8 cellular contexts compared by ENCODE assay signal in the genomic region with DNA sequence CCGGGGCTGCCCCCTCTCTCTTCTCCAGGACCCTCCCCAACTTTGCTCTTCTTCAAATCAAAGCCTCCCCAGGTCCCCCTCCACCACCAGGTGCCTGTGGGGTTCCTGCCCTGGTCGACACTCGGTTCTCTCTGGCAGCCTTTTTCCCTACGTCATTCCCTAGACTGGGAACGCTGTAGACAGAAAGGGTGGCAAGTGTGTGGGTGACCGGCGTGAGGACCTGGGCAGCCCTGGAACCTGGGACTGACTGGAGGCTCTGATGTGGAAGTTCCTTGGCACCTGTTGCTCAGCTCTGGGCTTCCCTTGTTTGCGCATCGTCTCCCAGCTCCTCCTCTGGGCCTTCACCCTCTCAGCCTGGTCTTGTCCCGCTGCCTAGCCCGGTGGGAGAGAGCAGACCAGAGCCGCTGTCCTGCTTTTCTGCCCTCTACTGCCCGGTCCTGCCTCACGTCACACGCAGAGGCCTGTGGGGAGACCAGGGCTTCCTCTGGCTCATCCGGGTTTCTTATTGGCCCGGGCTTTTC. TPM values are rescaled to one million over a fixed set of nuclear protein-coding genes. Genes with fewer than 3 reads are reported as not detected.
DNase-seq lines count a peak whose midpoint lies in the region; ATAC-seq and TF ChIP-seq lines count a peak whose summit lies in the region.

No MANE protein-coding gene starts in this region.

- TF ChIP-seq CTCF in GM06990 (IDR thresholded peaks at IDR 0.05; ENCODE audit: insufficient read depth, low read length, poor library complexity, severe bottlenecking) (no peak), OCI-LY3 (IDR thresholded peaks at IDR 0.05; ENCODE audit: low read depth, low read length) (no peak), ovary (IDR thresholded peaks at IDR 0.05) (no peak)

- peaks cover 15% of the 10 kb centered on the region; the same call in 1 of the 2 replicates for H4K20me1 ChIP-seq in OCI-LY3 (ENCODE audit: insufficient read depth, low read length)

- H3K9me3 ChIP-seq in OCI-LY3 (ENCODE audit: insufficient read depth, low read length) (no peaks in the 10 kb centered on the region), ovary (no peaks in the 10 kb centered on the region)
- H3K9me3 ChIP-seq in effector memory CD4-positive, alpha-beta T cell (ENCODE audit: control insufficient read depth, low read length): no peaks in the 10 kb centered on the region

- H3K79me2 ChIP-seq in OCI-LY3 (ENCODE audit: low read length): peaks cover 84% of the 10 kb centered on the region

- no peak for TF ChIP-seq EP300 in ovary (IDR thresholded peaks at IDR 0.05)

- peak overlapping the region; percentile 99 for H3K4me2 ChIP-seq in OCI-LY3 (ENCODE audit: low read length)

- no peak for TF ChIP-seq POLR2A in ovary (IDR thresholded peaks at IDR 0.05)

- ATAC-seq in GM19395 (IDR thresholded peaks at IDR 0.05; ENCODE audit: unreplicated experiment) (no peak), GM19463 (IDR thresholded peaks at IDR 0.05; ENCODE audit: unreplicated experiment) (no peak), GM21529 (IDR thresholded peaks at IDR 0.05; ENCODE audit: unreplicated experiment) (no peak)

- H2AFZ ChIP-seq in OCI-LY3 (ENCODE audit: low read depth, low read length): no peak overlapping the region

- 45 to 56% (median 54%) methylated on average over 17 of the region's 17 CpGs for WGBS in ovary, 3 donors

- H3K4me1 ChIP-seq in OCI-LY3 (ENCODE audit: low read length) (peaks cover 27% of the 10 kb centered on the region), ovary (ENCODE audit: insufficient read depth) (peaks cover 8% of the 10 kb centered on the region)
- H3K4me1 ChIP-seq in effector memory CD4-positive, alpha-beta T cell (ENCODE audit: control insufficient read depth, insufficient read depth, low read length, poor library complexity, severe bottlenecking): peaks cover 51% of the 10 kb centered on the region

- peaks cover 27% of the 10 kb centered on the region for H3K36me3 ChIP-seq in GM06990 (ENCODE audit: control insufficient read depth, insufficient read depth, low read length)
- peaks cover 37% of the 10 kb centered on the region for H3K36me3 ChIP-seq in OCI-LY3 (replicated peaks; ENCODE audit: low read depth, low read length)
- H3K36me3 ChIP-seq in effector memory CD4-positive, alpha-beta T cell (ENCODE audit: control insufficient read depth, insufficient read depth, low read length): peaks cover 17% of the 10 kb centered on the region
- no peaks in the 10 kb centered on the region for H3K36me3 ChIP-seq in ovary

- intact Hi-C loops in ovary (cut with DNase I): loop anchor here in 1 of 4 donors (5.0 kb wide), 1 partner anchor 375 kb away; a partner anchor contains a TSS

- H3K27ac ChIP-seq in OCI-LY3 (ENCODE audit: low read length) (peak overlapping the region; percentile 53), ovary (no peak overlapping the region)
- H3K27ac ChIP-seq in effector memory CD4-positive, alpha-beta T cell (ENCODE audit: insufficient read depth, low read length, poor library complexity, severe bottlenecking): peak overlapping the region; percentile 76

- DNase-seq in GM06990 (ENCODE audit: extremely low read depth, insufficient read length) (no peak), ovary (peak in 4 of 5 donors; percentile 14 to 36 (median 22)), COLO668 (lab: John Stamatoyannopoulos, UW; ENCODE audit: unreplicated experiment) (no peak)
- DNase-seq in effector memory CD4-positive, alpha-beta T cell: no peak

- peak overlapping the region; percentile 89 for H3K4me3 ChIP-seq in GM06990 (replicated peaks; ENCODE audit: low read depth, low read length)
- peak overlapping the region; percentile 97 for H3K4me3 ChIP-seq in OCI-LY3 (ENCODE audit: low read length)
- peak overlapping the region; percentile 56 for H3K4me3 ChIP-seq in effector memory CD4-positive, alpha-beta T cell (ENCODE audit: insufficient read depth, low read depth, low read length, poor library complexity, severe bottlenecking)
- no peak overlapping the region for H3K4me3 ChIP-seq in ovary

- peak overlapping the region; percentile 95 for H3K9ac ChIP-seq in OCI-LY3 (ENCODE audit: low read length)

- H3K27me3 ChIP-seq in GM06990 (replicated peaks; ENCODE audit: control insufficient read depth, insufficient read depth, low read length) (no peaks in the 10 kb centered on the region), OCI-LY3 (ENCODE audit: low read depth, low read length) (no peaks in the 10 kb centered on the region), ovary (no peaks in the 10 kb centered on the region)
- no peaks in the 10 kb centered on the region for H3K27me3 ChIP-seq in effector memory CD4-positive, alpha-beta T cell (replicated peaks; ENCODE audit: control insufficient read depth, insufficient read depth, low read length, poor library complexity, severe bottlenecking)

RNA-seq across cellular contexts. Expression of a gene that starts 1.3 kb away (rescaled TPM):
- total RNA-seq in ovary: 10 to 100 TPM in 1 of 7 donors, 1 to 10 TPM in 6; 2.1 to 10.4 (median 6.0) TPM
- 1 to 10 TPM; 5.3 to 7.0 TPM for polyA plus RNA-seq in ovary

RNA-seq across cellular contexts. Expression of a gene that starts 1.5 kb away (rescaled TPM):
- 10 to 100 TPM; 27.6 to 42.5 (median 40.3) TPM for total RNA-seq in ovary
- 10 to 100 TPM in 1 of 2 donors, 1 to 10 TPM in 1; 5.6 to 43.2 TPM for polyA plus RNA-seq in ovary

RNA-seq across cellular contexts. Expression of a gene that starts 10.5 kb away (rescaled TPM):
- 10 to 100 TPM; 32.0 to 51.4 (median 36.7) TPM for total RNA-seq in ovary
- 10 to 100 TPM; 30.9 to 64.8 TPM for polyA plus RNA-seq in ovary

RNA-seq across cellular contexts. Expression of a gene that starts 38.5 kb away (rescaled TPM):
- 1 to 10 TPM; 1.7 to 5.1 (median 2.4) TPM for total RNA-seq in ovary
- 1 to 10 TPM in 1 of 2 donors, under 1 TPM in 1; 0.32 to 4.3 TPM for polyA plus RNA-seq in ovary

Comparison
In these comparisons a context has a peak if more than half of its experiments do, and no peak if none do; other contexts are left out.
1. DNase-seq: peak in ovary (4 of 5); none in GM06990 (single experiment), effector memory CD4-positive, alpha-beta T cell (0 of 3) and COLO668 (single experiment).
2. H3K27ac ChIP-seq: peak in OCI-LY3 (single experiment) and effector memory CD4-positive, alpha-beta T cell (single experiment); none in ovary (0 of 2).